In genomic region chr16:31213877-31214704, GRCh38 we compare ENCODE assay signal across 11 cellular contexts. TPM values are rescaled to one million over a fixed set of nuclear protein-coding genes. Genes with fewer than 3 reads are reported as not detected.
A peak's percentile ranks its signal among the peaks of the same experiment; 100 is the strongest.
DNase-seq lines count a peak whose midpoint lies in the region; ATAC-seq, FAIRE-seq and TF ChIP-seq lines count a peak whose summit lies in the region.
"Had no signal": no experiment of that assay in that cellular context is flagged by ENCODE, and none has a peak within 500 bp of the region (broad histone marks: within the 10 kb centered on the region; RNA-seq: fewer than 3 reads in every experiment).

TSS of gene TRIM72 (plus strand) at chr16:31214119. CDS start at chr16:31214739, 620 bp downstream.

- H3K27ac ChIP-seq in ACC112 (ENCODE audit: low read depth, low read length): no peak within 1 kb of the TSS
- peak within 1 kb of the TSS in 3 of 59 donors; percentile 18 to 84 (median 26) for H3K27ac ChIP-seq in dorsolateral prefrontal cortex

- no peak for TF ChIP-seq POLR2A in GM12892 (IDR thresholded peaks at IDR 0.05; ENCODE audit: low read depth, low read length)

- no peak for ATAC-seq in naive thymus-derived CD8-positive, alpha-beta T cell
- ATAC-seq in HG02610 (IDR thresholded peaks at IDR 0.05; ENCODE audit: unreplicated experiment): no peak
- no peak for ATAC-seq in HG03025 (IDR thresholded peaks at IDR 0.05; ENCODE audit: low FRiP score, unreplicated experiment)

- H3K36me3 Mint-ChIP-seq in IgD-negative memory B cell: no peaks in the 10 kb centered on the region
- no peaks in the 10 kb centered on the region for H3K36me3 Mint-ChIP-seq in naive thymus-derived CD8-positive, alpha-beta T cell

- no peaks in the 10 kb centered on the region for H3K79me2 ChIP-seq in ACC112 (ENCODE audit: control insufficient read depth, insufficient read depth, low read length, unreplicated experiment)

- POLR2A ChIA-PET in naive thymus-derived CD8-positive, alpha-beta T cell (lab: Charles Lee): interaction anchor here (0.6 to 4.6 kb wide), 4 partner anchors 9 to 140 kb away, joined by 3 to 34 read pairs (median 4); partner anchors contain the start of genes PYCARD and ZNF668

- peaks cover 30% of the 10 kb centered on the region for H3K27me3 Mint-ChIP-seq in IgD-negative memory B cell
- peaks cover 6 to 43% (median 23%) of the 10 kb centered on the region in 5 donors for H3K27me3 Mint-ChIP-seq in naive thymus-derived CD8-positive, alpha-beta T cell

- DNase-seq in dorsolateral prefrontal cortex (peak in 1 of 10 donors; percentile 28), NCI-H82 treated with DMSO at 0.1 percent for 48 hours (lab: John Stamatoyannopoulos, UW; ENCODE audit: unreplicated experiment) (no peak), GM12892 (ENCODE audit: insufficient read length) (no peak)
- DNase-seq in naive thymus-derived CD8-positive, alpha-beta T cell: no peak
- DNase-seq: HCEC 1CT, NCI-H2227 treated with DMSO at 0.1 percent for 48 hours had no signal

- TF ChIP-seq CTCF in dorsolateral prefrontal cortex (IDR thresholded peaks at IDR 0.05 in 54 of 56, conservative IDR thresholded peaks at IDR 0.05 in 2 of 56; ENCODE audit: low read depth in 1 of 56, partially characterized antibody in 56 of 56): no peak

- H3K36me3 ChIP-seq in ACC112 (ENCODE audit: insufficient read depth, low read length): no peaks in the 10 kb centered on the region

- H2AFZ ChIP-seq in ACC112 (ENCODE audit: low read length, unreplicated experiment): no peak within 1 kb of the TSS

- H3K4me1 Mint-ChIP-seq in IgD-negative memory B cell: peaks cover 9 to 23% (median 20%) of the 10 kb centered on the region in 3 donors
- peaks cover 8 to 26% (median 23%) of the 10 kb centered on the region in 4 donors for H3K4me1 Mint-ChIP-seq in naive thymus-derived CD8-positive, alpha-beta T cell

- no peak within 1 kb of the TSS for H3K27ac Mint-ChIP-seq in IgD-negative memory B cell
- H3K27ac Mint-ChIP-seq in naive thymus-derived CD8-positive, alpha-beta T cell: peak within 1 kb of the TSS in 1 of 10 donors; percentile 4

- H3K4me3 ChIP-seq in ACC112 (ENCODE audit: low read depth, low read length) (peak within 1 kb of the TSS; percentile 73), dorsolateral prefrontal cortex (peak within 1 kb of the TSS; percentile 12 to 70 (median 51))

- FAIRE-seq in GM12892 (lab: Jason Lieb, UNC): no peak

- intact Hi-C loops in dorsolateral prefrontal cortex (cut with DNase I): no loop called here

- H3K4me1 ChIP-seq in ACC112 (ENCODE audit: control insufficient read depth, insufficient read depth, low read length, unreplicated experiment): peaks cover 8% of the 10 kb centered on the region

- no peaks in the 10 kb centered on the region for H3K9me3 Mint-ChIP-seq in IgD-negative memory B cell
- H3K9me3 Mint-ChIP-seq in naive thymus-derived CD8-positive, alpha-beta T cell: no peaks in the 10 kb centered on the region

- H3K4me3 Mint-ChIP-seq in IgD-negative memory B cell: peak within 1 kb of the TSS; percentile 70 to 92 (median 76)
- H3K4me3 Mint-ChIP-seq in naive thymus-derived CD8-positive, alpha-beta T cell: peak within 1 kb of the TSS; percentile 42 to 86 (median 69)

- H3K27me3 ChIP-seq in ACC112 (ENCODE audit: insufficient read depth, low read length) (peaks cover 53% of the 10 kb centered on the region), dorsolateral prefrontal cortex (peaks cover 0 to 51% (median 29%) of the 10 kb centered on the region in 45 donors)

RNA-seq across cellular contexts. Expression of gene TRIM72, which starts in this region (rescaled TPM):
- not detected for polyA plus RNA-seq in IgD-negative memory B cell
- 1 to 10 TPM in 23 of 120 experiments, under 1 TPM in 97; 0.10 to 1.9 (median 0.66) TPM for total RNA-seq in dorsolateral prefrontal cortex
- not detected for total RNA-seq in naive thymus-derived CD8-positive, alpha-beta T cell
- not detected for polyA plus RNA-seq in naive thymus-derived CD8-positive, alpha-beta T cell
- polyA plus RNA-seq in GM12892 (2012; ENCODE audit: missing spikeins): 0.06 TPM
- total RNA-seq: lung microvascular endothelial cell had no signal
